8 cellular contexts compared by ENCODE assay signal in the genomic region with DNA sequence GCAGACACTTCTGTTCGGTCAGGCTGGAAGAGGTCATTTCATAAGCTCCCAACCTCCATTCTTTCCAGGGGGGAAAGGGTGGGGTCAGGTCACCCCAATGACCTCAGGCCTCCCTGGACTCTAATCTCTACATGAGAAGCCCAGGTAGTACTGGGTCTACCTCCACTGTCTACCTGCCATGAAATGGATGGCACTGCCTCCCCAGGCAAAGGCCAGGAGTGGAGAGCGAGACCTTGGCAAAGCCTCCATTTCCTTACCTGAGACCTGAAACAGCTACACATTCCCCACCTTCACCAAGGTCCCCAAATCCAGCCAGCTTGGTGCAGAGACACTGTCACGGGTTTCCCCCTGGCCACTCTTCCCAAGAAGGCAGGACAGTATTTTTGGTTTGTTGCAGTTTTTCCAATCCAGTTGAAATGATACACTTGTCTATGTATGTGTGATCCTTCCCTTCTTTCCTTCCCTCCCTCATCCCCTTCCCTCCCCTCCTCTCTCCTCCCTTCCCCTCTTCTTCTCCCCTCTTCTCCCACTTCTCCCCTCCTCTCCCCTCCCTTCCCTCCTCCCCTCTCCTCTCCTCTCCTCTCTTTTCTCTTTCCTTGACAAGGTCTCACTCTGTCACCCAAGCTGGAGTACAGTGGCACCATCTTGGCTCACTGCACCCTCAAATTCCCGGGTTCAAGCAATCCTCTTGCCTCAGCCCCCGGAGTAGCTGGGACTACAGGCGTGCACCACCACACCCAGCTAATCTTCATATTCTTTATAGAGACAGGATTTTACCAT. TPM values are rescaled to one million over a fixed set of nuclear protein-coding genes. Genes with fewer than 3 reads are reported as not detected.
DNase-seq lines count a peak whose midpoint lies in the region; ATAC-seq and TF ChIP-seq lines count a peak whose summit lies in the region.

No MANE protein-coding gene starts in this region.

- peak overlapping the region; percentile 76 to 92 for H3K27ac Mint-ChIP-seq in activated naive CD4-positive, alpha-beta T cell treated with anti-CD3 and anti-CD28 coated beads, Interleukin-2, amount 50 U/mL, for 72 hours

- H3K9me2 ChIP-seq in PC-9 (ENCODE audit: insufficient read depth) = no peaks in the 10 kb centered on the region

- H3F3A ChIP-seq in PC-9 (ENCODE audit: insufficient read depth, low read depth) = no peaks in the 10 kb centered on the region; the same call in 1 of the 2 replicates

- H3K79me2 ChIP-seq in PC-9 (ENCODE audit: low read depth) = no peaks in the 10 kb centered on the region

- ATAC-seq in activated naive CD4-positive, alpha-beta T cell treated with anti-CD3 and anti-CD28 coated beads, Interleukin-2, amount 50 U/mL, for 72 hours = no peak

- H2AFZ ChIP-seq in PC-9 = no peak overlapping the region

- H3K27me3 ChIP-seq in right atrium auricular region = no peaks in the 10 kb centered on the region
- no peaks in the 10 kb centered on the region for H3K27me3 ChIP-seq in muscle layer of duodenum (ENCODE audit: low read depth, low read length)
- no peaks in the 10 kb centered on the region for H3K27me3 ChIP-seq in vagina
- H3K27me3 ChIP-seq in PC-9 (ENCODE audit: insufficient read depth, low read depth) = peaks cover 22% of the 10 kb centered on the region; the same call in 1 of the 2 replicates

- DNase-seq in right atrium auricular region (ENCODE audit: low spot score) = no peak
- no peak for DNase-seq in cardiac septum (ENCODE audit: low spot score)
- no peak for DNase-seq in activated naive CD4-positive, alpha-beta T cell treated with anti-CD3 and anti-CD28 coated beads, Interleukin-2, amount 50 U/mL, for 72 hours (ENCODE audit: low spot score in 2 of 2)
- DNase-seq in vagina (ENCODE audit: extremely low spot score in 2 of 2) = no peak
- no peak for DNase-seq in NCI-H2227 (lab: John Stamatoyannopoulos, UW; ENCODE audit: unreplicated experiment)
- no peak for DNase-seq in PC-9
- DNase-seq in C1 segment of cervical spinal cord (lab: John Stamatoyannopoulos, UW) = no peak

- H3K36me3 ChIP-seq in right atrium auricular region (no peaks in the 10 kb centered on the region), muscle layer of duodenum (ENCODE audit: control insufficient read depth in 1 of 2, insufficient read depth in 2 of 2, low read length in 2 of 2) (no peaks in the 10 kb centered on the region), vagina (no peaks in the 10 kb centered on the region), PC-9 (ENCODE audit: low read depth) (no peaks in the 10 kb centered on the region)

- H4K20me1 ChIP-seq in PC-9 (ENCODE audit: insufficient read depth) = no peaks in the 10 kb centered on the region

- H3K9me3 Mint-ChIP-seq in activated naive CD4-positive, alpha-beta T cell treated with anti-CD3 and anti-CD28 coated beads, Interleukin-2, amount 50 U/mL, for 72 hours = no peaks in the 10 kb centered on the region

- TF ChIP-seq POLR2A in vagina (IDR thresholded peaks at IDR 0.05) = no peak

- H3K9me3 ChIP-seq in right atrium auricular region (no peaks in the 10 kb centered on the region), muscle layer of duodenum (ENCODE audit: control insufficient read depth in 1 of 2, low read length in 2 of 2) (no peaks in the 10 kb centered on the region), vagina (no peaks in the 10 kb centered on the region), PC-9 (ENCODE audit: insufficient read depth, low read depth) (no peaks in the 10 kb centered on the region)

- peaks cover 0 to 79% of the 10 kb centered on the region in 2 donors for H3K4me1 ChIP-seq in right atrium auricular region
- H3K4me1 ChIP-seq in muscle layer of duodenum (ENCODE audit: control insufficient read depth in 1 of 2, insufficient read depth in 2 of 2, low read length in 2 of 2) = peaks cover 33 to 53% of the 10 kb centered on the region in 2 donors
- H3K4me1 ChIP-seq in vagina = peaks cover 58% of the 10 kb centered on the region
- peaks cover 3% of the 10 kb centered on the region for H3K4me1 ChIP-seq in PC-9 (replicated peaks; ENCODE audit: insufficient read depth)

- BruUV-seq in PC-9 (replicated peaks; lab: Mats Ljungman, UMichigan) = no TSS peak

- intact Hi-C loops in cardiac septum (cut with DNase I) = no loop called here
- intact Hi-C loops in vagina (cut with DNase I) = no loop called here
- intact Hi-C loops in PC-9 (cut with micrococcal nuclease; ENCODE audit: unreplicated experiment) = no loop called here

- no peaks in the 10 kb centered on the region for H3K36me3 Mint-ChIP-seq in activated naive CD4-positive, alpha-beta T cell treated with anti-CD3 and anti-CD28 coated beads, Interleukin-2, amount 50 U/mL, for 72 hours

- POLR2A ChIA-PET in PC-9 (lab: Charles Lee; ENCODE audit: unreplicated experiment) = interaction anchor here (0.6 kb wide), 1 partner anchor 12 kb away, joined by 3 read pairs; no protein-coding TSS in a partner anchor

- H3K4me3 ChIP-seq in right atrium auricular region = no peak overlapping the region
- H3K4me3 ChIP-seq in muscle layer of duodenum (ENCODE audit: low read depth in 1 of 2, low read length in 2 of 2) = no peak overlapping the region
- H3K4me3 ChIP-seq in vagina = no peak overlapping the region
- no peak overlapping the region for H3K4me3 ChIP-seq in PC-9

- H3K4me2 ChIP-seq in PC-9 = no peak overlapping the region

- H3K27ac ChIP-seq in right atrium auricular region (peak overlapping the region; percentile 85 to 96), muscle layer of duodenum (ENCODE audit: low read length) (peak overlapping the region; percentile 42), vagina (peak overlapping the region; percentile 71), PC-9 (no peak overlapping the region)

- TF ChIP-seq CTCF in right atrium auricular region (IDR thresholded peaks at IDR 0.05) = no peak
- TF ChIP-seq CTCF in vagina (IDR thresholded peaks at IDR 0.05) = no peak
- no peak for TF ChIP-seq CTCF in PC-9 (conservative IDR thresholded peaks at IDR 0.05)

- CTCF ChIA-PET in PC-9 (lab: Charles Lee) = no interaction called here

RNA-seq across cellular contexts. Expression of a gene that starts 16.1 kb away (rescaled TPM):
- total RNA-seq in right atrium auricular region (100 to 1,000 TPM; 132 to 254 TPM), cardiac septum (54.2 TPM), vagina (191 TPM), PC-9 (2021) (11.1 and 13.8 TPM in 2 replicates)
- 100 to 1,000 TPM in 1 of 2 donors, 10 to 100 TPM in 1; 87.2 to 185 TPM for total RNA-seq in activated naive CD4-positive, alpha-beta T cell treated with anti-CD3 and anti-CD28 coated beads, Interleukin-2, amount 50 U/mL, for 72 hours

RNA-seq across cellular contexts. Expression of a gene that starts 29.5 kb away (rescaled TPM):
- total RNA-seq in right atrium auricular region (100 to 1,000 TPM in 1 of 2 donors, 10 to 100 TPM in 1; 34.2 to 122 TPM), cardiac septum (66.0 TPM), vagina (80.3 TPM), PC-9 (2021) (not detected in 2 replicates)
- 1 to 10 TPM in 1 of 2 donors, under 1 TPM in 1; 0.68 to 1.4 TPM for total RNA-seq in activated naive CD4-positive, alpha-beta T cell treated with anti-CD3 and anti-CD28 coated beads, Interleukin-2, amount 50 U/mL, for 72 hours

Comparison
In these comparisons a context has a peak if more than half of its experiments do, and no peak if none do; other contexts are left out.
1. RNA of a gene that starts 29.5 kb away (total RNA-seq): 34.2 to 122 TPM in right atrium auricular region, 80.3 TPM in vagina (single experiment) and 66.0 TPM in cardiac septum (single experiment); 0.68 to 1.4 TPM in activated naive CD4-positive, alpha-beta T cell treated with anti-CD3 and anti-CD28 coated beads, Interleukin-2, amount 50 U/mL, for 72 hours and not detected in PC-9; every median in the first group is over 10 times any median in the second.